ENCODE assay signal across 10 cellular contexts in the genomic region with DNA sequence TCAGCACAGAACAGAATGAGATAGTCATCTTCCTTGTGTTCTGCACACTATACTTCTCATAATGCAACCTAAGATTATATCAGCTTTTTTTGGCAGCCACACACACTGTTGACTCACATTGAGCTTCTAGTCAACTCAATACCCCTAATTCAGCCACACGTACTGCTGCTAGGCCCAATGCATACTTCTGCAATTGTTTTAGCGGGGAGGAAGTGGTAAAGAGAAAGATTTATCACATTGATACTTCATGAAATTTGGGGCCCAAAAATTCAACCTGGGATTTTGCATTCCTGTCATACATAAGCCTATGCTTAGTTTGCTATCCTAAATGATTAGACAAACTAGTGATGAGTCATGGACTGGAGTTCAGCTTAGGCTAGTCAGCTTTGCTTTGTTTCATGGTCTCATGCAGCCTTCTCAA. TPM values are rescaled to one million over a fixed set of nuclear protein-coding genes. Genes with fewer than 3 reads are reported as not detected.
A peak's percentile ranks its signal among the peaks of the same experiment; 100 is the strongest.
DNase-seq lines count a peak whose midpoint lies in the region; ATAC-seq and TF ChIP-seq lines count a peak whose summit lies in the region.
"Had no signal": no experiment of that assay in that cellular context is flagged by ENCODE, and none has a peak within 500 bp of the region (broad histone marks: within the 10 kb centered on the region; RNA-seq: fewer than 3 reads in every experiment).

No MANE protein-coding gene starts in this region.

- no peaks in the 10 kb centered on the region for H3K9me3 Mint-ChIP-seq in activated naive CD4-positive, alpha-beta T cell treated with anti-CD3 and anti-CD28 coated beads, Interleukin-2, amount 50 U/mL, for 72 hours

- no peak overlapping the region for H3K9ac ChIP-seq in liver (ENCODE audit: low read depth in 1 of 2, low read length in 2 of 2)

- H3K4me3 ChIP-seq in liver (ENCODE audit: low read depth in 1 of 3, low read length in 3 of 3), result no peak overlapping the region

- H3K9me3 ChIP-seq in liver (ENCODE audit: control insufficient read depth in 4 of 4, low read length in 3 of 4), result no peaks in the 10 kb centered on the region

- peak; percentile 90 for DNase-seq in ELR (ENCODE audit: low read depth)
- DNase-seq in Kasumi-1 (lab: John Stamatoyannopoulos, UW), result peak; percentile 70 to 77
- peak in 1 of 2 donors; percentile 44 for DNase-seq in activated naive CD4-positive, alpha-beta T cell treated with anti-CD3 and anti-CD28 coated beads, Interleukin-2, amount 50 U/mL, for 72 hours (ENCODE audit: low spot score in 2 of 2)
- no peak for DNase-seq in DMS114 treated with DMSO at 0.1 percent for 48 hours (lab: John Stamatoyannopoulos, UW; ENCODE audit: unreplicated experiment)
- no peak for DNase-seq in GM19238 (ENCODE audit: insufficient read length, low spot score)
- no peak for DNase-seq in SK-N-DZ (ENCODE audit: low spot score)

- peak; percentile 97 for ATAC-seq in activated naive CD4-positive, alpha-beta T cell treated with anti-CD3 and anti-CD28 coated beads, Interleukin-2, amount 50 U/mL, for 72 hours
- ATAC-seq in GM18861 (IDR thresholded peaks at IDR 0.05; ENCODE audit: unreplicated experiment), result no peak
- ATAC-seq: WTC11 had no signal

- no peaks in the 10 kb centered on the region for H3K36me3 Mint-ChIP-seq in activated naive CD4-positive, alpha-beta T cell treated with anti-CD3 and anti-CD28 coated beads, Interleukin-2, amount 50 U/mL, for 72 hours
- H3K36me3 Mint-ChIP-seq: WTC11 had no signal

- no peaks in the 10 kb centered on the region for H3K36me3 ChIP-seq in liver (ENCODE audit: control insufficient read depth in 4 of 4, insufficient read depth in 3 of 4, low read depth in 1 of 4, low read length in 3 of 4)

- H3K4me1 ChIP-seq in liver (ENCODE audit: control insufficient read depth in 4 of 4, insufficient read depth in 4 of 4, low read length in 3 of 4), result peaks cover 18 to 73% (median 55%) of the 10 kb centered on the region in 4 donors

- no peak for TF ChIP-seq RAD21 in liver (IDR thresholded peaks at IDR 0.05)

- peak overlapping the region in 1 of 2 donors; percentile 73 for H3K27ac Mint-ChIP-seq in activated naive CD4-positive, alpha-beta T cell treated with anti-CD3 and anti-CD28 coated beads, Interleukin-2, amount 50 U/mL, for 72 hours
- H3K27ac Mint-ChIP-seq: WTC11 had no signal

- no peaks in the 10 kb centered on the region for H3K27me3 ChIP-seq in liver (ENCODE audit: control insufficient read depth in 4 of 4, insufficient read depth in 4 of 4, low read length in 3 of 4)

- WGBS in liver, result 67% methylated on average over 2 of the region's 2 CpGs

- no peak for TF ChIP-seq CTCF in liver (IDR thresholded peaks at IDR 0.05; ENCODE audit: low read depth, low read length, missing input control)

- H3K27ac ChIP-seq in liver (ENCODE audit: low read depth in 1 of 2, low read length in 2 of 2), result peak overlapping the region; percentile 37 to 52

TF ChIP-seq in liver, 16 proteins besides CTCF, POLR2A, EP300 and RAD21:
- TF ChIP-seq JUND (IDR thresholded peaks at IDR 0.05) (peak; percentile 38 to 63), TAF1 (conservative IDR thresholded peaks at IDR 0.05) (no peak)
- TF ChIP-seq, protein P1, sequence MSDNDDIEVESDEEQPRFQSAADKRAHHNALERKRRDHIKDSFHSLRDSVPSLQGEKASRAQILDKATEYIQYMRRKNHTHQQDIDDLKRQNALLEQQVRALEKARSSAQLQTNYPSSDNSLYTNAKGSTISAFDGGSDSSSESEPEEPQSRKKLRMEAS (IDR thresholded peaks at IDR 0.05), result no peak
TF ChIP-seq in liver: peak in this region for 1.

RNA-seq across cellular contexts. Expression of gene UPB1, which starts 8.6 kb away (rescaled TPM):
- total RNA-seq in activated naive CD4-positive, alpha-beta T cell treated with anti-CD3 and anti-CD28 coated beads, Interleukin-2, amount 50 U/mL, for 72 hours, result under 1 TPM; 0.23 to 0.57 TPM
- total RNA-seq in liver, result 10 to 100 TPM in 1 of 2 donors, 1 to 10 TPM in 1; 7.1 to 67.6 TPM
- 100 to 1,000 TPM in 1 of 2 donors, 10 to 100 TPM in 1; 50.0 to 115 TPM for polyA plus RNA-seq in liver
- 0.13 TPM in 1 of 2 replicates, not detected in the other for polyA plus RNA-seq in SK-N-DZ (2014; cell fraction: cytosol; rRNA removed)
- polyA plus RNA-seq in SK-N-DZ (2014; cell fraction: nucleus; rRNA removed), result 0.22 and 0.24 TPM in 2 replicates
- total RNA-seq: myocyte had no signal

RNA-seq across cellular contexts. Expression of gene ADORA2A, which starts 59.1 kb away (rescaled TPM):
- total RNA-seq in activated naive CD4-positive, alpha-beta T cell treated with anti-CD3 and anti-CD28 coated beads, Interleukin-2, amount 50 U/mL, for 72 hours, result 10 to 100 TPM; 33.8 to 34.4 TPM
- 1 to 10 TPM; 4.4 to 5.4 TPM for total RNA-seq in liver
- 1 to 10 TPM; 3.4 to 3.5 TPM for polyA plus RNA-seq in liver
- 8.7 and 11.8 TPM in 2 replicates for polyA plus RNA-seq in SK-N-DZ (2014; cell fraction: cytosol; rRNA removed)
- 4.8 and 7.8 TPM in 2 replicates for polyA plus RNA-seq in SK-N-DZ (2014; cell fraction: nucleus; rRNA removed)

Comparison
In these comparisons a context has a peak if more than half of its experiments do, and no peak if none do; other contexts are left out.
1. DNase-seq: peak in ELR (single experiment) and Kasumi-1 (2 of 2); none in DMS114 treated with DMSO at 0.1 percent for 48 hours (single experiment), GM19238 (single experiment) and SK-N-DZ (single experiment).
2. RNA of gene UPB1, which starts 8.6 kb away (total RNA-seq): 7.1 to 67.6 TPM in liver; 0.23 to 0.57 TPM in activated naive CD4-positive, alpha-beta T cell treated with anti-CD3 and anti-CD28 coated beads, Interleukin-2, amount 50 U/mL, for 72 hours; every median in the first group is over 4 times any median in the second.
3. RNA of gene ADORA2A, which starts 59.1 kb away (total RNA-seq): 33.8 to 34.4 TPM in activated naive CD4-positive, alpha-beta T cell treated with anti-CD3 and anti-CD28 coated beads, Interleukin-2, amount 50 U/mL, for 72 hours; 4.4 to 5.4 TPM in liver; every median in the first group is over 4 times any median in the second.